19 cellular contexts compared by ENCODE assay signal in genomic region chr18:79615586-79615985, GRCh38.
"Had no signal": no experiment of that assay in that cellular context is flagged by ENCODE, and none has a peak within 500 bp of the region (broad histone marks: within the 10 kb centered on the region; RNA-seq: fewer than 3 reads in every experiment).

No MANE protein-coding gene starts in this region.

- H3K36me3 Mint-ChIP-seq: immature natural killer cell; neural progenitor cell; stimulated activated memory B cell treated with anti-CD40 and anti-IgM and Interleukin-4, amounts not matched to agents 10 μg/mL and 1 μg/mL and 100 μg/mL, for 72 hours; type B pancreatic cell had no signal

- H3K9me3 ChIP-seq: lower lobe of right lung, psoas muscle, sigmoid colon, testis had no signal

- H3K4me1 ChIP-seq: lower lobe of right lung, neural progenitor cell, psoas muscle, testis had no signal

- H3K36me3 ChIP-seq: lower lobe of right lung, neural progenitor cell, sigmoid colon, tibial artery had no signal

- H3K9ac ChIP-seq: neural progenitor cell had no signal

- H3K27ac Mint-ChIP-seq: immature natural killer cell; nephron; neural progenitor cell; stimulated activated memory B cell treated with anti-CD40 and anti-IgM and Interleukin-4, amounts not matched to agents 10 μg/mL and 1 μg/mL and 100 μg/mL, for 72 hours; type B pancreatic cell had no signal

- FAIRE-seq: colon, urothelium cell line had no signal

- H2AFZ ChIP-seq: neural progenitor cell had no signal

- H3K27me3 Mint-ChIP-seq: stimulated activated memory B cell treated with anti-CD40 and anti-IgM and Interleukin-4, amounts not matched to agents 10 μg/mL and 1 μg/mL and 100 μg/mL, for 72 hours; type B pancreatic cell had no signal

- H3K9me3 Mint-ChIP-seq: immature natural killer cell; nephron; neural progenitor cell; stimulated activated memory B cell treated with anti-CD40 and anti-IgM and Interleukin-4, amounts not matched to agents 10 μg/mL and 1 μg/mL and 100 μg/mL, for 72 hours; type B pancreatic cell had no signal

- H3K4me3 ChIP-seq: dorsolateral prefrontal cortex, lower lobe of right lung, neural progenitor cell, psoas muscle, sigmoid colon, testis, tibial artery had no signal

- H3K27ac ChIP-seq: dorsolateral prefrontal cortex, lower lobe of right lung, neural progenitor cell, psoas muscle, sigmoid colon, testis, tibial artery had no signal

- H3K4me3 Mint-ChIP-seq: immature natural killer cell; nephron; neural progenitor cell; stimulated activated memory B cell treated with anti-CD40 and anti-IgM and Interleukin-4, amounts not matched to agents 10 μg/mL and 1 μg/mL and 100 μg/mL, for 72 hours; type B pancreatic cell had no signal

- H3K4me2 ChIP-seq: neural progenitor cell had no signal

- H3K27me3 ChIP-seq: testis had no signal

- ATAC-seq: left ventricle myocardium superior; lower lobe of right lung; psoas muscle; stimulated activated memory B cell treated with anti-CD40 and anti-IgM and Interleukin-4, amounts not matched to agents 10 μg/mL and 1 μg/mL and 100 μg/mL, for 72 hours; stimulated activated naive CD8-positive, alpha-beta T cell treated with anti-CD3 and anti-CD28 coated beads, Interleukin-15, Interleukin-2, amounts not matched to agents 100 U/mL and 50 U/mL, for 24 hours had no signal

- H3K4me1 Mint-ChIP-seq: stimulated activated memory B cell treated with anti-CD40 and anti-IgM and Interleukin-4, amounts not matched to agents 10 μg/mL and 1 μg/mL and 100 μg/mL, for 72 hours had no signal

- DNase-seq: effector CD4-positive, alpha-beta T cell; hypothalamus; immature natural killer cell; left ventricle myocardium superior; stimulated activated CD4-positive, alpha-beta T cell treated with anti-CD3 and anti-CD28 coated beads, Interleukin-4, amount 100 ng/mL, for 4 hours; stimulated activated naive CD8-positive, alpha-beta T cell treated with anti-CD3 and anti-CD28 coated beads, Interleukin-15, Interleukin-2, amounts not matched to agents 100 U/mL and 50 U/mL, for 24 hours; substantia nigra; testis had no signal
